ENCODE assay signal across 29 cellular contexts in genomic region chr5:17431272-17432050, GRCh38.
"Had no signal": no experiment of that assay in that cellular context is flagged by ENCODE, and none has a peak within 500 bp of the region (broad histone marks: within the 10 kb centered on the region; RNA-seq: fewer than 3 reads in every experiment).

No MANE protein-coding gene starts in this region.

- H3K36me3 ChIP-seq: cardiac muscle cell had no signal

- H3K4me1 Mint-ChIP-seq: activated CD4-positive, alpha-beta T cell treated with anti-CD3 and anti-CD28 coated beads, Interleukin-2, amount 10 ng/mL, durations not matched to agents 7 days and 5 days; T-helper 17 cell had no signal

- DNase-seq: activated CD4-positive, alpha-beta memory T cell treated with anti-CD3 and anti-CD28 coated beads for 36 hours; activated CD4-positive, alpha-beta T cell treated with anti-CD3 and anti-CD28 coated beads, Interleukin-2, amount 10 ng/mL, durations not matched to agents 7 days and 5 days; activated CD4-positive, CD25-positive, alpha-beta regulatory T cell; activated CD8-positive, alpha-beta memory T cell treated with anti-CD3 and anti-CD28 coated beads for 24 hours; activated effector memory CD4-positive, alpha-beta T cell treated with anti-CD3 and anti-CD28 coated beads, Interleukin-2, amount 50 U/mL, for 16 hours; activated naive CD4-positive, alpha-beta T cell treated with Interleukin-2 at 50 U/mL for 16 hours; activated T-cell treated with anti-CD3 and anti-CD28 coated beads, Interleukin-2, amount 50 U/mL, for 4 hours; amygdala; MM.1S; NCI-H1105; NCI-H1436; NCI-H1930; NCI-H2107; NCI-H2171 treated with DMSO at 0.1 percent for 48 hours; NCI-H345; NCI-H510A; NCI-H526 treated with DMSO at 0.1 percent for 48 hours; NCI-H82; NK-92 treated with Interleukin-12 subunit alpha and Interleukin-12 subunit beta, amount 100 ng/mL, for 24 hours; OCI-M1; Right ventricle myocardium superior; T-helper 17 cell; T-helper 9 cell had no signal

- ATAC-seq: activated naive CD4-positive, alpha-beta T cell treated with anti-CD3 and anti-CD28 coated beads, Interleukin-2, amount 50 U/mL, for 72 hours; activated T-cell treated with anti-CD3 and anti-CD28 coated beads, Interleukin-2, amount 50 U/mL, for 4 hours; Panc1; T-helper 17 cell had no signal

- H3K36me3 Mint-ChIP-seq: activated CD4-positive, alpha-beta memory T cell treated with anti-CD3 and anti-CD28 coated beads for 36 hours; activated naive CD4-positive, alpha-beta T cell treated with anti-CD3 and anti-CD28 coated beads, Interleukin-2, amount 50 U/mL, for 72 hours; brain had no signal

- H3K27me3 Mint-ChIP-seq: activated CD4-positive, alpha-beta memory T cell treated with anti-CD3 and anti-CD28 coated beads for 36 hours; activated CD4-positive, alpha-beta T cell treated with anti-CD3 and anti-CD28 coated beads, Interleukin-2, amount 10 ng/mL, durations not matched to agents 7 days and 5 days; brain; T-helper 17 cell had no signal

- H3K27me3 ChIP-seq: cardiac muscle cell had no signal

- H3K4me3 ChIP-seq: cardiac muscle cell had no signal

- H3K27ac Mint-ChIP-seq: activated CD4-positive, alpha-beta memory T cell treated with anti-CD3 and anti-CD28 coated beads for 36 hours; activated CD4-positive, alpha-beta T cell treated with anti-CD3 and anti-CD28 coated beads, Interleukin-2, amount 10 ng/mL, durations not matched to agents 7 days and 5 days; activated naive CD4-positive, alpha-beta T cell treated with anti-CD3 and anti-CD28 coated beads, Interleukin-2, amount 50 U/mL, for 72 hours; brain; T-helper 17 cell had no signal

- H3K4me3 Mint-ChIP-seq: activated CD4-positive, alpha-beta memory T cell treated with anti-CD3 and anti-CD28 coated beads for 36 hours; activated CD4-positive, alpha-beta T cell treated with anti-CD3 and anti-CD28 coated beads, Interleukin-2, amount 10 ng/mL, durations not matched to agents 7 days and 5 days; activated T-cell treated with anti-CD3 and anti-CD28 coated beads, Interleukin-2, amount 50 U/mL, for 4 hours; brain; T-helper 17 cell had no signal

- H3K27ac ChIP-seq: cardiac muscle cell, RWPE1, VCaP had no signal

- H3K9me3 Mint-ChIP-seq: activated CD4-positive, alpha-beta memory T cell treated with anti-CD3 and anti-CD28 coated beads for 36 hours; activated CD4-positive, alpha-beta T cell treated with anti-CD3 and anti-CD28 coated beads, Interleukin-2, amount 10 ng/mL, durations not matched to agents 7 days and 5 days had no signal
